In genomic region chr2:227942021-227942420, GRCh38 we compare ENCODE assay signal across 10 cellular contexts.
DNase-seq lines count a peak whose midpoint lies in the region; ATAC-seq and TF ChIP-seq lines count a peak whose summit lies in the region.
"Had no signal": no experiment of that assay in that cellular context is flagged by ENCODE, and none has a peak within 500 bp of the region (broad histone marks: within the 10 kb centered on the region; RNA-seq: fewer than 3 reads in every experiment).

No MANE protein-coding gene starts in this region.

- H3K4me3 ChIP-seq in fibroblast of mammary gland (ENCODE audit: control insufficient read depth, low read depth, low read length), result no peak overlapping the region
- H3K4me3 ChIP-seq in Peyer's patch, result no peak overlapping the region
- H3K4me3 ChIP-seq in thyroid gland (replicated peaks in 1 of 3), result no peak overlapping the region
- H3K4me3 ChIP-seq: SJSA1 had no signal

- H3K4me1 ChIP-seq in Peyer's patch (no peaks in the 10 kb centered on the region), thyroid gland (no peaks in the 10 kb centered on the region)
- H3K4me1 ChIP-seq: SJSA1 had no signal

- H3K27ac ChIP-seq in Peyer's patch (no peak overlapping the region), thyroid gland (no peak overlapping the region)
- H3K27ac ChIP-seq: neutrophil, SJSA1 had no signal

- ATAC-seq in GM18520 (IDR thresholded peaks at IDR 0.05; ENCODE audit: unreplicated experiment) (peak; percentile 70), GM21723 (IDR thresholded peaks at IDR 0.05; ENCODE audit: unreplicated experiment) (peak; percentile 67), HG03520 (IDR thresholded peaks at IDR 0.05; ENCODE audit: unreplicated experiment) (peak; percentile 85)

- DNase-seq in fibroblast of mammary gland (ENCODE audit: low read depth) (peak; percentile 46), Peyer's patch (no peak), thyroid gland (no peak)
- no peak for DNase-seq in stimulated activated CD4-positive, alpha-beta T cell treated with anti-CD3 and anti-CD28 coated beads, Interleukin-2, amount 100 ng/mL, for 48 hours
- DNase-seq: activated B cell treated with CpG ODN at 0.5 μM for 24 hours had no signal

- intact Hi-C loops in thyroid gland (cut with DNase I), result no loop called here

- 81 to 84% methylated on average over 2 of the region's 2 CpGs for WGBS in thyroid gland, 2 donors

- TF ChIP-seq POLR2A in Peyer's patch (IDR thresholded peaks at IDR 0.05), result no peak
- no peak for TF ChIP-seq POLR2A in thyroid gland (IDR thresholded peaks at IDR 0.05)

- TF ChIP-seq CTCF in fibroblast of mammary gland (conservative IDR thresholded peaks at IDR 0.05; ENCODE audit: control insufficient read depth, insufficient read depth, low read depth, low read length), result no peak
- no peak for TF ChIP-seq CTCF in Peyer's patch (IDR thresholded peaks at IDR 0.05)
- no peak for TF ChIP-seq CTCF in thyroid gland (IDR thresholded peaks at IDR 0.05)

- H3K27me3 ChIP-seq in Peyer's patch (no peaks in the 10 kb centered on the region), thyroid gland (no peaks in the 10 kb centered on the region)
- H3K27me3 ChIP-seq: neutrophil, SJSA1 had no signal

- H3K36me3 ChIP-seq in Peyer's patch, result no peaks in the 10 kb centered on the region
- no peaks in the 10 kb centered on the region for H3K36me3 ChIP-seq in thyroid gland
- H3K36me3 ChIP-seq: neutrophil, SJSA1 had no signal

- no peaks in the 10 kb centered on the region for H3K9me3 ChIP-seq in Peyer's patch
- H3K9me3 ChIP-seq in thyroid gland, result no peaks in the 10 kb centered on the region
- H3K9me3 ChIP-seq: neutrophil, SJSA1 had no signal
